Comparison of ENCODE assay signal across 16 cellular contexts in the genomic region with DNA sequence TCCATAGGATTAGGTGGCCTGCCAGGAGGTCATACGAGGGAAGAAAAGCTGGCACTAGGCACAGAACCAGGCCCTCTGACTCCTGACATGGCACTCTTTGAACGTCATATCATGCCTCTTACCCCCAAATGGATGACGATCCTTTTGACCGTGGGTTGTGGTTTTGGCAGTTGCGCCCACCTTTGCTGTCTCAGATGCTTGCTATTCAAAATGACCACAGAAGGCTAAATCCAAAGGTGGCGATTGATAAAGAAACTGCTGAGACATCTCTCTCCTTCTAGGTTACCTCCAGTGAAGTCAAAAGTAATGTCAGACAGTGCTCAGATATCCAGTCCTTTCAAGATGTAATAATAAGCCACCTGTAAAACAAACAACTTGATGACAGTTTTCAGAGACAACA.
DNase-seq lines count a peak whose midpoint lies in the region; ATAC-seq, FAIRE-seq and TF ChIP-seq lines count a peak whose summit lies in the region.
"Had no signal": no experiment of that assay in that cellular context is flagged by ENCODE, and none has a peak within 500 bp of the region (broad histone marks: within the 10 kb centered on the region; RNA-seq: fewer than 3 reads in every experiment).

No MANE protein-coding gene starts in this region.

- no peak for FAIRE-seq in GM12892 (lab: Jason Lieb, UNC)
- FAIRE-seq: colon had no signal

- intact Hi-C loops in activated CD4-positive, alpha-beta T cell treated with anti-CD3 and anti-CD28 coated beads for 36 hours (cut with DNase I, micrococcal nuclease): loop anchor here in 1 of 2 experiments (5.0 kb wide), 1 partner anchor 202 kb away; no protein-coding TSS in a partner anchor

- CTCF ChIA-PET in activated CD4-positive, alpha-beta T cell treated with anti-CD3 and anti-CD28 coated beads for 36 hours (lab: Charles Lee): interaction anchor here (0.7 kb wide), 1 partner anchor 10 kb away, joined by 3 read pairs; no protein-coding TSS in a partner anchor

- peak; percentile 52 for ATAC-seq in activated CD4-positive, alpha-beta T cell treated with anti-CD3 and anti-CD28 coated beads for 36 hours
- peak; percentile 22 for ATAC-seq in GM19463 (IDR thresholded peaks at IDR 0.05; ENCODE audit: unreplicated experiment)
- peak; percentile 28 for ATAC-seq in HG03432 (IDR thresholded peaks at IDR 0.05; ENCODE audit: unreplicated experiment)
- ATAC-seq: SK-N-SH treated with all-trans-retinoic acid at 6 μM for 48 hours had no signal

- peak; percentile 54 for DNase-seq in activated CD4-positive, alpha-beta T cell treated with anti-CD3 and anti-CD28 coated beads for 36 hours
- no peak for DNase-seq in activated CD4-positive, alpha-beta T cell treated with anti-CD3 and anti-CD28 coated beads for 4 hours
- peak; percentile 40 to 46 (median 44) for DNase-seq in immature natural killer cell
- no peak for DNase-seq in COR-L47 (lab: John Stamatoyannopoulos, UW)
- DNase-seq in GM12892 (ENCODE audit: insufficient read length): no peak
- DNase-seq in NCI-H1092 treated with DMSO at 0.1 percent for 48 hours (lab: John Stamatoyannopoulos, UW): no peak
- DNase-seq: 8988T; activated CD4-positive, CD25-positive, alpha-beta regulatory T cell treated with anti-CD3 and anti-CD28 coated beads, Interleukin-2, amount 50 U/mL, for 72 hours; Caco-2; NCI-H2081; right cardiac atrium had no signal

- H3K27ac Mint-ChIP-seq in activated CD4-positive, alpha-beta T cell treated with anti-CD3 and anti-CD28 coated beads for 36 hours: no peak overlapping the region
- no peak overlapping the region for H3K27ac Mint-ChIP-seq in immature natural killer cell
- H3K27ac Mint-ChIP-seq: activated naive CD4-positive, alpha-beta T cell treated with anti-CD3 and anti-CD28 coated beads, Interleukin-2, amount 50 U/mL, for 72 hours had no signal

- H3K4me3 Mint-ChIP-seq in activated CD4-positive, alpha-beta T cell treated with anti-CD3 and anti-CD28 coated beads for 36 hours: no peak overlapping the region
- H3K4me3 Mint-ChIP-seq in immature natural killer cell: no peak overlapping the region

- peaks cover 11% of the 10 kb centered on the region for H3K4me1 Mint-ChIP-seq in activated CD4-positive, alpha-beta T cell treated with anti-CD3 and anti-CD28 coated beads for 36 hours
- H3K4me1 Mint-ChIP-seq in immature natural killer cell: peaks cover 23 to 42% of the 10 kb centered on the region in 2 donors

- POLR2A ChIA-PET in activated CD4-positive, alpha-beta T cell treated with anti-CD3 and anti-CD28 coated beads for 36 hours (lab: Charles Lee): no interaction called here

- H3K27me3 Mint-ChIP-seq in activated CD4-positive, alpha-beta T cell treated with anti-CD3 and anti-CD28 coated beads for 36 hours: peaks cover 18% of the 10 kb centered on the region
- peaks cover 0 to 2% (median 0%) of the 10 kb centered on the region in 3 donors for H3K27me3 Mint-ChIP-seq in immature natural killer cell (ENCODE audit: low read depth in 3 of 3)

- H3K36me3 Mint-ChIP-seq in activated CD4-positive, alpha-beta T cell treated with anti-CD3 and anti-CD28 coated beads for 36 hours (ENCODE audit: low read depth): no peaks in the 10 kb centered on the region
- peaks cover 0 to 9% (median 3%) of the 10 kb centered on the region in 3 donors for H3K36me3 Mint-ChIP-seq in immature natural killer cell
- H3K36me3 Mint-ChIP-seq: activated naive CD4-positive, alpha-beta T cell treated with anti-CD3 and anti-CD28 coated beads, Interleukin-2, amount 50 U/mL, for 72 hours had no signal

- TF ChIP-seq POLR2A in GM12892 (IDR thresholded peaks at IDR 0.05; ENCODE audit: low read depth, low read length): no peak

- H3K9me3 Mint-ChIP-seq in activated CD4-positive, alpha-beta T cell treated with anti-CD3 and anti-CD28 coated beads for 36 hours (ENCODE audit: low read depth): no peaks in the 10 kb centered on the region
- H3K9me3 Mint-ChIP-seq in immature natural killer cell: peaks cover 0 to 2% (median 0%) of the 10 kb centered on the region in 6 donors
- H3K9me3 Mint-ChIP-seq: activated naive CD4-positive, alpha-beta T cell treated with anti-CD3 and anti-CD28 coated beads, Interleukin-2, amount 50 U/mL, for 72 hours had no signal

Comparison
In these comparisons a context has a peak if more than half of its experiments do, and no peak if none do; other contexts are left out.
1. DNase-seq: peak in activated CD4-positive, alpha-beta T cell treated with anti-CD3 and anti-CD28 coated beads for 36 hours (single experiment) and immature natural killer cell (3 of 3); none in activated CD4-positive, alpha-beta T cell treated with anti-CD3 and anti-CD28 coated beads for 4 hours (0 of 2), COR-L47 (single experiment), GM12892 (single experiment) and NCI-H1092 treated with DMSO at 0.1 percent for 48 hours (single experiment).
2. Peak in every context shown above with its lines, with median percentiles within 50 percentile points of each other: ATAC-seq.